8 cellular contexts compared by ENCODE assay signal in the genomic region with DNA sequence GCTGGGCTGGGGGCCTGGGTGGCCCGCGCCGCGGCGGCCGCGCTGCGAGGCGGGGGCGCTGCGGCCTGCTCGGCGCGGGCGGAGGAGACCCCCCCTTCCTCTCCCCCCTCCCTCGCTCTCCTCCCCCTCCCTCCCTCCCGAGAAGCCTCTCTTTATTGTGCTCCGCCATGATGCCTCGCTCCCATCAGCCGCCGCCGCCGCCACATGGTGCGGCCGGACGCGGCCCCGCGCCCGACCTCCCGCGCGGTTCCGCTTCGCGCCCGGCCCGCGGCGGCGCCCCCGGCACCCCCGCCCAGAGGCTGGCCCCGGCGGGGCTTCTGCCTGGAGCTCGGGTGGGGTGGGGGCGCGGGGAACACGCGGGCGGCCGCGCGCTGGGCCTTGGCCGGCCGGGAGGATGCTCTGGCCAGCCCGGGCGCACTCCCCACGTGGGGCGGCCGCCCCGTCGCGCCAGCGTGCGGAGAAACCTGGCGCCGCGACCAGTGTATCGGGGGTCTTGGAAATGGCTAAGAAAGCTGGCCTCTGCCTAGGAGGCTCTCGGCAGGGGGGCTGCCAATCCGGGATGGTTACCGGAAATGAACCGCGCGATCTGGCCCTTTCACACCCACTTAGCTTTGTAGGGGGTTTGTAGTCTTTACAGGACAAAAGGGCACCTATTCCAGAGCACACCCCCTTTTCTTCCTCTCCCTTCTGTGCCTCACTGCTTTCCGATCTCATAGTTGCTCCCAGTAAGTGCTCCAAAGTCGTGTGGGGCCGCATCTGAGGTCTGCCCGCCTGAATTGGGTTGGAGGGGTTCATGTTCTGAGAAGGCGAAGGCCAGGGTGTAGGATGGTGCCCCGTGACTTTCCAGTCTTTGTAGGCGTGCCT. TPM values are rescaled to one million over a fixed set of nuclear protein-coding genes. Genes with fewer than 3 reads are reported as not detected.
DNase-seq lines count a peak whose midpoint lies in the region; ATAC-seq and TF ChIP-seq lines count a peak whose summit lies in the region.

No MANE protein-coding gene starts in this region.

- H3K4me3 ChIP-seq in HCT116 (replicated peaks in 1 of 2; ENCODE audit: low read depth in 1 of 2, low read length in 2 of 2) (peak overlapping the region; percentile 90 to 100), Panc1 (ENCODE audit: low read depth in 2 of 2, low read length in 2 of 2) (peak overlapping the region; percentile 96 to 97), heart left ventricle (peak overlapping the region; percentile 58 to 96 (median 74)), trophoblast cell (ENCODE audit: low read depth, low read length) (peak overlapping the region; percentile 97)

- POLR2A ChIA-PET in HCT116 (lab: Charles Lee) (interaction anchor here (0.6 to 1.3 kb wide), 2 partner anchors 7 to 745 kb away, joined by 3 to 5 read pairs; no protein-coding TSS in a partner anchor), Panc1 (lab: Charles Lee) (interaction anchor here (0.7 kb wide), 1 partner anchor 136 kb away, joined by 3 read pairs; no protein-coding TSS in a partner anchor)

- H3K23ac ChIP-seq in trophoblast cell (ENCODE audit: low read length), result no peak overlapping the region

- no peak overlapping the region for H2AFZ ChIP-seq in HCT116 (ENCODE audit: low read depth, low read length, poor library complexity, severe bottlenecking)
- no peak overlapping the region for H2AFZ ChIP-seq in trophoblast cell (ENCODE audit: insufficient read depth, low read length, poor library complexity)

- DNase-seq in HCT116 (ENCODE audit: low read depth, low spot score) (no peak), Panc1 (ENCODE audit: low read depth, low spot score) (no peak), heart left ventricle (peak; percentile 46 to 63 (median 56)), trophoblast cell (peak in 1 of 2 donors; percentile 26), UCSD-AML1 (lab: John Stamatoyannopoulos, UW; ENCODE audit: unreplicated experiment) (no peak)
- DNase-seq in activated naive CD4-positive, alpha-beta T cell treated with anti-CD3 and anti-CD28 coated beads, Interleukin-2, amount 50 U/mL, for 16 hours, result peak; percentile 65

- H3K9ac ChIP-seq in HCT116 (ENCODE audit: low read length), result peak overlapping the region; percentile 99
- H3K9ac ChIP-seq in trophoblast cell (ENCODE audit: low read length), result peak overlapping the region; percentile 94

- TF ChIP-seq CTCF in C4-2B (conservative IDR thresholded peaks at IDR 0.05) (no peak), HCT116 (IDR thresholded peaks at IDR 0.05 in 2 of 3, conservative IDR thresholded peaks at IDR 0.05 in 1 of 3; ENCODE audit: borderline replicate concordance in 1 of 3, insufficient read depth in 1 of 3, low read depth in 2 of 3, low read length in 2 of 3) (no peak), Panc1 (IDR thresholded peaks at IDR 0.05) (no peak), heart left ventricle (IDR thresholded peaks at IDR 0.05) (no peak)

- H3K4me1 ChIP-seq in HCT116 (ENCODE audit: control insufficient read depth in 1 of 2, insufficient read depth in 2 of 2, low read length in 2 of 2) (peaks cover 23 to 42% of the 10 kb centered on the region in 2 experiments), Panc1 (ENCODE audit: control insufficient read depth, insufficient read depth, low read length) (peaks cover 23% of the 10 kb centered on the region), heart left ventricle (peaks cover 5 to 44% (median 22%) of the 10 kb centered on the region in 12 donors), trophoblast cell (ENCODE audit: control insufficient read depth in 1 of 2, insufficient read depth in 2 of 2, low read length in 2 of 2) (peaks cover 6 to 7% of the 10 kb centered on the region in 2 experiments)

- peaks cover 75% of the 10 kb centered on the region for H3K79me2 ChIP-seq in HCT116 (ENCODE audit: insufficient read depth, low read length)
- H3K79me2 ChIP-seq in trophoblast cell (ENCODE audit: control insufficient read depth, insufficient read depth, low read length, poor library complexity), result peaks cover 18% of the 10 kb centered on the region

- ATAC-seq in HCT116 (peak; percentile 8; the same call in 1 of the 2 replicates), Panc1 (peak; percentile 24), heart left ventricle (no peak), GM18520 (IDR thresholded peaks at IDR 0.05; ENCODE audit: unreplicated experiment) (no peak)

- no peaks in the 10 kb centered on the region for H3K9me2 ChIP-seq in HCT116 (ENCODE audit: insufficient read depth)

- 0 to 4% (median 1%) methylated on average over 8 to 83 of the region's 83 CpGs for WGBS in heart left ventricle, 4 donors
- no CpG with 5 or more reads among the region's 83 CpGs for WGBS in trophoblast cell (ENCODE audit: extremely low coverage, insufficient coverage, insufficient read length)

- TF ChIP-seq POLR2A in HCT116 (IDR thresholded peaks at IDR 0.05; ENCODE audit: borderline replicate concordance, extremely low read depth, insufficient read depth, insufficient read length) (no peak), heart left ventricle (IDR thresholded peaks at IDR 0.05) (no peak)

- BruUV-seq in HCT116 (replicated peaks; lab: Mats Ljungman, UMichigan), result no TSS peak
- no TSS peak for BruUV-seq in Panc1 (replicated peaks; lab: Mats Ljungman, UMichigan)

- CTCF ChIA-PET in HCT116 (lab: Charles Lee), result interaction anchor here (0.6 to 0.8 kb wide), 2 partner anchors 16 to 36 kb away, joined by 3 to 4 read pairs; no protein-coding TSS in a partner anchor
- CTCF ChIA-PET in Panc1 (lab: Charles Lee), result no interaction called here

- H4K8ac ChIP-seq in trophoblast cell (ENCODE audit: low read depth, low read length), result peak overlapping the region; percentile 5

- H3K4me2 ChIP-seq in HCT116 (ENCODE audit: low read length), result peak overlapping the region; percentile 98
- peak overlapping the region; percentile 71 for H3K4me2 ChIP-seq in trophoblast cell (ENCODE audit: low read length)

- H4K91ac ChIP-seq in trophoblast cell (ENCODE audit: low read depth, low read length), result peak overlapping the region; percentile 92

- H3K9me3 ChIP-seq in HCT116 (ENCODE audit: control insufficient read depth in 1 of 2, insufficient read depth in 1 of 2, low read depth in 1 of 2, low read length in 2 of 2) (no peaks in the 10 kb centered on the region), Panc1 (ENCODE audit: control insufficient read depth, insufficient read depth, low read depth, low read length) (no peaks in the 10 kb centered on the region), heart left ventricle (no peaks in the 10 kb centered on the region), trophoblast cell (ENCODE audit: insufficient read depth, low read depth, low read length) (no peaks in the 10 kb centered on the region)

- TF ChIP-seq RAD21 in HCT116 (IDR thresholded peaks at IDR 0.05; ENCODE audit: low read depth), result no peak

- H4K12ac ChIP-seq in trophoblast cell (ENCODE audit: low read depth, low read length), result no peak overlapping the region

- peak overlapping the region; percentile 52 for H2BK120ac ChIP-seq in trophoblast cell (ENCODE audit: insufficient read depth, low read length, poor library complexity)

- H3K27me3 ChIP-seq in HCT116 (ENCODE audit: insufficient read depth, low read length) (no peaks in the 10 kb centered on the region), Panc1 (ENCODE audit: control insufficient read depth, insufficient read depth, low read length) (no peaks in the 10 kb centered on the region), heart left ventricle (no peaks in the 10 kb centered on the region), trophoblast cell (ENCODE audit: insufficient read depth, low read length) (no peaks in the 10 kb centered on the region)

- peak overlapping the region; percentile 98 for H3K4ac ChIP-seq in trophoblast cell (ENCODE audit: low read depth, low read length)

- H3K36me3 ChIP-seq in HCT116 (ENCODE audit: control insufficient read depth in 1 of 2, insufficient read depth in 2 of 2, low read length in 2 of 2) (peaks cover 38 to 43% of the 10 kb centered on the region in 2 experiments), Panc1 (ENCODE audit: control insufficient read depth, insufficient read depth, low read length) (peaks cover 40% of the 10 kb centered on the region), heart left ventricle (peaks cover 2 to 46% (median 40%) of the 10 kb centered on the region in 9 donors), trophoblast cell (ENCODE audit: control insufficient read depth in 1 of 2, insufficient read depth in 2 of 2, low read length in 2 of 2) (peaks cover 7 to 21% of the 10 kb centered on the region in 2 experiments)

- H3K14ac ChIP-seq in trophoblast cell (ENCODE audit: low read length), result peak overlapping the region; percentile 57

- H4K20me1 ChIP-seq in HCT116 (ENCODE audit: insufficient read depth), result peaks cover 36% of the 10 kb centered on the region; the same call in 1 of the 2 replicates

- in situ Hi-C loops in Panc1 (cut with HindIII; ENCODE audit: low pct_unique_long_range_greater_than_20kb, low sequenced_read_pairs), result no loop called here

- H3K18ac ChIP-seq in trophoblast cell (ENCODE audit: low read length), result peak overlapping the region; percentile 49

- peak overlapping the region; percentile 93 for H3K27ac ChIP-seq in C4-2B
- peak overlapping the region; percentile 92 for H3K27ac ChIP-seq in HCT116 (ENCODE audit: low read depth, low read length)
- peak overlapping the region; percentile 87 for H3K27ac ChIP-seq in Panc1 (ENCODE audit: low read length)
- peak overlapping the region in 11 of 12 donors; percentile 55 to 99 (median 67) for H3K27ac ChIP-seq in heart left ventricle
- peak overlapping the region; percentile 99 for H3K27ac ChIP-seq in trophoblast cell (ENCODE audit: low read depth, low read length)

- RAD21 ChIA-PET in HCT116 (lab: Charles Lee; ENCODE audit: low non-redundant PET in 1 of 2, low total read pairs in 2 of 2, uncharacterized antibody in 2 of 2, unreplicated experiment in 2 of 2), result no interaction called here

- H2BK5ac ChIP-seq in trophoblast cell (ENCODE audit: low read depth, low read length, poor library complexity), result peak overlapping the region; percentile 42

- H3K79me1 ChIP-seq in trophoblast cell (ENCODE audit: low read length), result peaks cover 14% of the 10 kb centered on the region

- intact Hi-C loops in HCT116 (cut with micrococcal nuclease) (no loop called here), Panc1 (cut with micrococcal nuclease; ENCODE audit: unreplicated experiment) (no loop called here), heart left ventricle (cut with DNase I) (loop anchor here in 5 of 10 donors (2.0 to 10.0 kb wide), 3 partner anchors 33 to 55 kb away; a partner anchor contains a TSS)

- H2AK5ac ChIP-seq in trophoblast cell (ENCODE audit: low read length), result peak overlapping the region; percentile 86

- no peak overlapping the region for H2BK12ac ChIP-seq in trophoblast cell (ENCODE audit: low read length)

RNA-seq across cellular contexts. Expression of a gene that starts 1.0 kb away (rescaled TPM):
- total RNA-seq in HCT116 (2021; ENCODE audit: unreplicated experiment), result 595 TPM
- 271 and 320 TPM in 2 replicates for polyA plus RNA-seq in HCT116 (2012)
- total RNA-seq in Panc1 (2021; ENCODE audit: unreplicated experiment), result 422 TPM
- polyA plus RNA-seq in Panc1 (2012; ENCODE audit: insufficient read length), result 224 TPM
- total RNA-seq in heart left ventricle, result 100 to 1,000 TPM in 8 of 9 donors, 10 to 100 TPM in 1; 96.8 to 240 (median 211) TPM
- polyA plus RNA-seq in heart left ventricle, result 100 to 1,000 TPM in 1 of 2 donors, 10 to 100 TPM in 1; 67.6 to 199 TPM
- polyA plus RNA-seq in trophoblast cell (2013), result 357 and 372 TPM in 2 replicates

RNA-seq across cellular contexts. Expression of a gene that starts 12.3 kb away (rescaled TPM):
- total RNA-seq in HCT116 (2021; ENCODE audit: unreplicated experiment), result 37.9 TPM
- polyA plus RNA-seq in HCT116 (2012), result 30.1 and 34.1 TPM in 2 replicates
- total RNA-seq in Panc1 (2021; ENCODE audit: unreplicated experiment), result 19.9 TPM
- polyA plus RNA-seq in Panc1 (2012; ENCODE audit: insufficient read length), result 38.9 TPM
- 10 to 100 TPM in 1 of 9 donors, 1 to 10 TPM in 8; 3.7 to 16.1 (median 5.9) TPM for total RNA-seq in heart left ventricle
- 10 to 100 TPM in 1 of 2 donors, 1 to 10 TPM in 1; 7.3 to 10.5 TPM for polyA plus RNA-seq in heart left ventricle
- polyA plus RNA-seq in trophoblast cell (2013), result 7.5 and 7.7 TPM in 2 replicates

RNA-seq across cellular contexts. Expression of a gene that starts 33.4 kb away (rescaled TPM):
- total RNA-seq in HCT116 (2021; ENCODE audit: unreplicated experiment) (155 TPM), Panc1 (2021; ENCODE audit: unreplicated experiment) (78.1 TPM), heart left ventricle (10 to 100 TPM; 20.5 to 50.2 (median 27.0) TPM)
- 150 and 152 TPM in 2 replicates for polyA plus RNA-seq in HCT116 (2012)
- 96.2 TPM for polyA plus RNA-seq in Panc1 (2012; ENCODE audit: insufficient read length)
- polyA plus RNA-seq in heart left ventricle, result 10 to 100 TPM; 56.6 to 65.7 TPM
- 19.9 and 21.1 TPM in 2 replicates for polyA plus RNA-seq in trophoblast cell (2013)

RNA-seq across cellular contexts. Expression of a gene that starts 33.9 kb away (rescaled TPM):
- total RNA-seq in HCT116 (2021; ENCODE audit: unreplicated experiment) (57.6 TPM), Panc1 (2021; ENCODE audit: unreplicated experiment) (39.3 TPM), heart left ventricle (10 to 100 TPM in 5 of 9 donors, 1 to 10 TPM in 4; 5.1 to 26.0 (median 10.5) TPM)
- 86.3 and 86.6 TPM in 2 replicates for polyA plus RNA-seq in HCT116 (2012)
- 63.1 TPM for polyA plus RNA-seq in Panc1 (2012; ENCODE audit: insufficient read length)
- polyA plus RNA-seq in heart left ventricle, result 10 to 100 TPM; 10.9 to 29.8 TPM
- polyA plus RNA-seq in trophoblast cell (2013), result 35.3 and 35.7 TPM in 2 replicates

Comparison
In these comparisons a context has a peak if more than half of its experiments do, and no peak if none do; other contexts are left out.
1. ATAC-seq: peak in HCT116 (single experiment) and Panc1 (single experiment); none in heart left ventricle (0 of 4) and GM18520 (single experiment).
2. DNase-seq: peak in activated naive CD4-positive, alpha-beta T cell treated with anti-CD3 and anti-CD28 coated beads, Interleukin-2, amount 50 U/mL, for 16 hours (single experiment) and heart left ventricle (5 of 5); none in HCT116 (single experiment), Panc1 (single experiment) and UCSD-AML1 (single experiment).
3. Peak in every context shown above with its lines, with median percentiles within 50 percentile points of each other: H3K27ac ChIP-seq and H3K4me3 ChIP-seq.